ENCODE assay signal across 20 cellular contexts in the genomic region with DNA sequence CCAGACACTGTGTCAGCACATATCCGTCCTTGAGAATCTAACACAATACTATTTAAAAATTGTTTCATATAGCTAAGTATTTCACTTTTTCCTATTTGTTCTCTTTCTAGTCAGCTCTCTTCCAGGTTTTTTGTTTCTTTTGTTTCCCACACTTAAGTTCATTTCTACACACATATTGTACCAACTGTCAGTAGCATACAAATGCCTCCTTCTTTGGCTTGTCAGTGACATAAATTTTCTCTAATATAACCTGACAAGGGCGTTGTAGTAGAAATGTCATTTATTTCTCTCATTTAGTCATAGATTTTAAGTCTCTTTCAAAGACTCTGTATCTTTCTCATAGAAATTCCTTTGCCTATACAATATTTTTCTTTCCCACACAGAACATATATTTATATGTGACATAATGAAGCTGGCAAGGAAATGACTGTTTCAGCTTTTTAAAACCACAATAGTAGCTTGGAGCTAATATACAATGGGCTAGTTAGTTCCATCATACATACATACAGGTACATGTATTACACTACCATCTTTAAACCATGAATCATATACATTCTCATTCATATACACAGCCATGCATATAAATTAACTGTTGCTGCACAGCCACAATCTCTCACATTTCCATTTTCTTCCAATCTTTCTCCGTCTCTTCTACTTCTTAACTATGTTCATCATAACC. TPM values are rescaled to one million over a fixed set of nuclear protein-coding genes. Genes with fewer than 3 reads are reported as not detected.
DNase-seq lines count a peak whose midpoint lies in the region; FAIRE-seq and TF ChIP-seq lines count a peak whose summit lies in the region.
"Had no signal": no experiment of that assay in that cellular context is flagged by ENCODE, and none has a peak within 500 bp of the region (broad histone marks: within the 10 kb centered on the region; RNA-seq: fewer than 3 reads in every experiment).

No MANE protein-coding gene starts in this region.

- H3K4me2 ChIP-seq in GM23248 (ENCODE audit: unreplicated experiment): no peak overlapping the region
- H3K4me2 ChIP-seq: A549, KMS-11 had no signal

- 97 to 98% methylated on average over 3 of the region's 3 CpGs for WGBS in GM23248 (ENCODE audit: low coverage in 1 of 2, low lambda C conversion rate in 2 of 2, missing lambda C conversion rate in 2 of 2), 2 experiments

- H3K79me2 ChIP-seq in GM23248 (ENCODE audit: insufficient read depth): no peaks in the 10 kb centered on the region

- H3K9me2 ChIP-seq in GM23248 (ENCODE audit: insufficient read depth): no peaks in the 10 kb centered on the region

- H3K27ac Mint-ChIP-seq in nephron: peak overlapping the region; percentile 33 to 61 (median 48)
- H3K27ac Mint-ChIP-seq in nephron progenitor cell: no peak overlapping the region

- H3K4me3 Mint-ChIP-seq in nephron: no peak overlapping the region
- H3K4me3 Mint-ChIP-seq in nephron progenitor cell: no peak overlapping the region

- no peaks in the 10 kb centered on the region for H3K9me3 Mint-ChIP-seq in nephron
- no peaks in the 10 kb centered on the region for H3K9me3 Mint-ChIP-seq in nephron progenitor cell

- no peak overlapping the region for H2AFZ ChIP-seq in GM23248

- no peaks in the 10 kb centered on the region for H4K20me1 ChIP-seq in GM23248 (ENCODE audit: insufficient read depth)

- H3K4me1 ChIP-seq in GM23248 (ENCODE audit: insufficient read depth): peaks cover 35% of the 10 kb centered on the region
- peaks cover 0 to 24% (median 4%) of the 10 kb centered on the region in 4 donors for H3K4me1 ChIP-seq in tibial artery

- H3K27me3 Mint-ChIP-seq in nephron (ENCODE audit: low read depth) (no peaks in the 10 kb centered on the region), nephron progenitor cell (ENCODE audit: low read depth, poor library complexity) (no peaks in the 10 kb centered on the region)

- in situ Hi-C loops in GM23248 (cut with MboI) (no loop called here), brain microvascular endothelial cell (cut with HindIII; ENCODE audit: low pct_ligation_motif_present, low sequenced_read_pairs) (no loop called here)

- H3K36me3 Mint-ChIP-seq in nephron (ENCODE audit: low read depth) (no peaks in the 10 kb centered on the region), nephron progenitor cell (ENCODE audit: low read depth) (no peaks in the 10 kb centered on the region)

- H3K9me3 ChIP-seq in GM23248 (ENCODE audit: low read depth): no peaks in the 10 kb centered on the region
- H3K9me3 ChIP-seq in tibial artery: no peaks in the 10 kb centered on the region
- H3K9me3 ChIP-seq: A549 had no signal

- intact Hi-C loops in tibial artery (cut with DNase I; ENCODE audit: low total_unique reads): loop anchor here (5.0 kb wide), 1 partner anchor 214 kb away; no protein-coding TSS in a partner anchor

- H3K4me1 Mint-ChIP-seq in nephron (peaks cover 23% of the 10 kb centered on the region), nephron progenitor cell (no peaks in the 10 kb centered on the region)

- peaks cover 28% of the 10 kb centered on the region for H3F3A ChIP-seq in GM23248 (ENCODE audit: insufficient read depth)

- TF ChIP-seq POLR2A in GM12891 (IDR thresholded peaks at IDR 0.05; ENCODE audit: low read depth, low read length): no peak

- no peak for FAIRE-seq in GM12891 (lab: Jason Lieb, UNC)
- FAIRE-seq: A549, D721Med had no signal

- DNase-seq in GM23248: no peak
- no peak for DNase-seq in brain microvascular endothelial cell
- no peak for DNase-seq in tibial artery
- no peak for DNase-seq in nephron progenitor cell
- DNase-seq in GM12891 (ENCODE audit: insufficient read length, low spot score): no peak
- no peak for DNase-seq in SIG-M5 (lab: John Stamatoyannopoulos, UW)
- DNase-seq: C1 segment of cervical spinal cord, DMS79, MV-4-11, NCI-H1417, NCI-H187, NCI-H2107, NCI-H524, PC-3, RPMI8226, SHP77 treated with DMSO at 0.1 percent for 48 hours had no signal

- TF ChIP-seq CTCF in brain microvascular endothelial cell (IDR thresholded peaks at IDR 0.05; ENCODE audit: low read depth, low read length, missing control alignments): no peak
- no peak for TF ChIP-seq CTCF in nephron (IDR thresholded peaks at IDR 0.05; ENCODE audit: unreplicated experiment in 3 of 3)
- TF ChIP-seq CTCF in tibial artery (IDR thresholded peaks at IDR 0.05): no peak
- TF ChIP-seq CTCF in nephron progenitor cell (IDR thresholded peaks at IDR 0.05): no peak

- H3K27ac ChIP-seq in GM23248 (peak overlapping the region; percentile 90), brain microvascular endothelial cell (peak overlapping the region; percentile 94), tibial artery (peak overlapping the region; percentile 53 to 63)
- H3K27ac ChIP-seq: A549, KMS-11 had no signal

- H3K27me3 ChIP-seq in GM23248 (replicated peaks; ENCODE audit: insufficient read depth) (no peaks in the 10 kb centered on the region), brain microvascular endothelial cell (replicated peaks) (no peaks in the 10 kb centered on the region), tibial artery (no peaks in the 10 kb centered on the region)

- H3K4me3 ChIP-seq in GM23248 (no peak overlapping the region), brain microvascular endothelial cell (ENCODE audit: low read depth, low read length) (no peak overlapping the region), tibial artery (no peak overlapping the region)
- H3K4me3 ChIP-seq: A549 had no signal

- H3K9ac ChIP-seq in GM23248: no peak overlapping the region; the same call in 1 of the 2 replicates
- H3K9ac ChIP-seq: KMS-11 had no signal

- H3K36me3 ChIP-seq in GM23248 (ENCODE audit: low read depth) (no peaks in the 10 kb centered on the region), brain microvascular endothelial cell (replicated peaks) (no peaks in the 10 kb centered on the region), tibial artery (no peaks in the 10 kb centered on the region)

TF ChIP-seq in GM12891, 5 proteins besides CTCF, POLR2A, EP300 and RAD21:
- TF ChIP-seq POU2F2 (IDR thresholded peaks at IDR 0.05; ENCODE audit: low read depth, low read length) (no peak), SPI1 (IDR thresholded peaks at IDR 0.05; ENCODE audit: low read depth, low read length) (no peak), TAF1 (IDR thresholded peaks at IDR 0.05; ENCODE audit: low read depth, low read length) (no peak), PAX5 (IDR thresholded peaks at IDR 0.05; ENCODE audit: insufficient read depth, low read length, severe bottlenecking) (no peak), POLR2AphosphoS5 (IDR thresholded peaks at IDR 0.05; ENCODE audit: low read depth, low read length) (no peak)

RNA-seq across cellular contexts. Expression of a gene that starts 42.3 kb away (rescaled TPM):
- total RNA-seq in GM23248 (2014; rRNA removed; shearing (Covaris generic)): 107 and 123 TPM in 2 replicates
- 100 and 103 TPM in 2 replicates for polyA plus RNA-seq in GM23248 (2016; fragmentation: Nextera tagmentation; extraction: Ambion mirVana)
- 0.82 TPM for polyA plus RNA-seq in GM12891 (2012; ENCODE audit: low read depth, missing spikeins)

RNA-seq across cellular contexts. Expression of a gene that starts 50.7 kb away (rescaled TPM):
- total RNA-seq in GM23248 (2014; rRNA removed; shearing (Covaris generic)): 94.1 and 128 TPM in 2 replicates
- polyA plus RNA-seq in GM23248 (2016; fragmentation: Nextera tagmentation; extraction: Ambion mirVana): 284 and 294 TPM in 2 replicates
- polyA plus RNA-seq in GM12891 (2012; ENCODE audit: low read depth, missing spikeins): 91.2 TPM
